8 cellular contexts compared by ENCODE assay signal in genomic region chr17:75323043-75323591, GRCh38. TPM values are rescaled to one million over a fixed set of nuclear protein-coding genes. Genes with fewer than 3 reads are reported as not detected.
A peak's percentile ranks its signal among the peaks of the same experiment; 100 is the strongest.
DNase-seq lines count a peak whose midpoint lies in the region; ATAC-seq and TF ChIP-seq lines count a peak whose summit lies in the region.

No MANE protein-coding gene starts in this region.

- H3K4me3 ChIP-seq in HL-60 (replicated peaks; ENCODE audit: insufficient read depth, low read length): no peak overlapping the region
- peak overlapping the region in 4 of 59 donors; percentile 9 to 31 (median 20) for H3K4me3 ChIP-seq in dorsolateral prefrontal cortex
- H3K4me3 ChIP-seq in lung: no peak overlapping the region

- ATAC-seq in lung (ENCODE audit: insufficient read depth, low FRiP score) (peak; percentile 75), GM18502 (IDR thresholded peaks at IDR 0.05; ENCODE audit: poor library complexity, unreplicated experiment) (no peak)

- H3K27ac ChIP-seq in HL-60 (replicated peaks) (peak overlapping the region; percentile 62), dorsolateral prefrontal cortex (peak overlapping the region in 16 of 59 donors; percentile 1 to 74 (median 48)), lung (ENCODE audit: low read depth in 1 of 2, low read length in 1 of 2) (peak overlapping the region in 1 of 2 donors; percentile 59)

- H3K27me3 ChIP-seq in HL-60 (ENCODE audit: insufficient read depth, poor library complexity, severe bottlenecking) (no peaks in the 10 kb centered on the region), dorsolateral prefrontal cortex (no peaks in the 10 kb centered on the region), lung (ENCODE audit: control insufficient read depth, insufficient read depth) (no peaks in the 10 kb centered on the region)

- intact Hi-C loops in dorsolateral prefrontal cortex (cut with DNase I): loop anchor here (1.0 to 10.0 kb wide), 4 partner anchors 36 to 192 kb away; partner anchors contain the start of genes CASKIN2 (in 1 of the 2), GRB2 (in 1 of the 2), SLC25A19 (in 1 of the 2) and TSEN54 (in 1 of the 2)

- TF ChIP-seq CTCF in HL-60 (IDR thresholded peaks at IDR 0.05; ENCODE audit: insufficient read depth, low read length) (peak; percentile 55), dorsolateral prefrontal cortex (IDR thresholded peaks at IDR 0.05 in 54 of 56, conservative IDR thresholded peaks at IDR 0.05 in 2 of 56; ENCODE audit: low read depth in 1 of 56, partially characterized antibody in 56 of 56) (peak; percentile 78 to 97 (median 88)), lung (IDR thresholded peaks at IDR 0.05; ENCODE audit: control extremely low read depth, extremely low read depth) (peak; percentile 86)

- peaks cover 11 to 37% of the 10 kb centered on the region in 2 donors for H3K36me3 ChIP-seq in lung (ENCODE audit: control insufficient read depth in 2 of 2, insufficient read depth in 2 of 2, low read length in 2 of 2)

- H3K4me1 ChIP-seq in lung (ENCODE audit: control insufficient read depth in 2 of 2, insufficient read depth in 2 of 2, low read length in 2 of 2): peaks cover 0 to 8% of the 10 kb centered on the region in 2 donors

- H3K9me3 ChIP-seq in lung (ENCODE audit: control insufficient read depth in 2 of 2, insufficient read depth in 1 of 2, low read length in 1 of 2): no peaks in the 10 kb centered on the region

- DNase-seq in CD1c-positive myeloid dendritic cell (ENCODE audit: extremely low spot score): peak; percentile 92
- DNase-seq in HL-60 (ENCODE audit: low read depth in 1 of 2, low spot score in 1 of 2): peak; percentile 84 to 88
- DNase-seq in NCI-H82 (lab: John Stamatoyannopoulos, UW): peak; percentile 94
- DNase-seq in activated CD4-positive, alpha-beta T cell treated with anti-CD3 and anti-CD28 coated beads, Interleukin-2, amount 50 U/mL, for 48 hours: peak; percentile 94 to 95
- peak; percentile 73 to 95 (median 88) for DNase-seq in dorsolateral prefrontal cortex
- peak; percentile 87 for DNase-seq in lung (ENCODE audit: low spot score)
- DNase-seq in stimulated activated CD8-positive, alpha-beta memory T cell treated with anti-CD3 and anti-CD28 coated beads, Interleukin-12 subunit alpha, Interleukin-12 subunit beta, amount 100 ng/mL, for 4 hours (ENCODE audit: low read depth): peak; percentile 67

- 20 to 29% methylated on average over 6 of the region's 6 CpGs for WGBS in lung, 2 donors

RNA-seq across cellular contexts. Expression of gene SLC25A19, which starts 33.9 kb away (rescaled TPM):
- total RNA-seq in dorsolateral prefrontal cortex (10 to 100 TPM in 116 of 120 experiments, 1 to 10 TPM in 4; 8.5 to 25.5 (median 15.6) TPM), lung (10 to 100 TPM in 1 of 2 donors, 1 to 10 TPM in 1; 9.8 to 27.4 TPM)
- 10 to 100 TPM; 22.2 to 25.7 TPM for polyA plus RNA-seq in lung

RNA-seq across cellular contexts. Expression of gene MIF4GD, which starts 52.1 kb away (rescaled TPM):
- total RNA-seq in dorsolateral prefrontal cortex: 10 to 100 TPM in 111 of 120 experiments, 1 to 10 TPM in 9; 7.9 to 31.1 (median 15.6) TPM
- 10 to 100 TPM in 1 of 2 donors, 1 to 10 TPM in 1; 9.7 to 32.8 TPM for total RNA-seq in lung
- 10 to 100 TPM; 13.2 to 34.8 TPM for polyA plus RNA-seq in lung
